Comparison of ENCODE assay signal across 8 cellular contexts in the genomic region with DNA sequence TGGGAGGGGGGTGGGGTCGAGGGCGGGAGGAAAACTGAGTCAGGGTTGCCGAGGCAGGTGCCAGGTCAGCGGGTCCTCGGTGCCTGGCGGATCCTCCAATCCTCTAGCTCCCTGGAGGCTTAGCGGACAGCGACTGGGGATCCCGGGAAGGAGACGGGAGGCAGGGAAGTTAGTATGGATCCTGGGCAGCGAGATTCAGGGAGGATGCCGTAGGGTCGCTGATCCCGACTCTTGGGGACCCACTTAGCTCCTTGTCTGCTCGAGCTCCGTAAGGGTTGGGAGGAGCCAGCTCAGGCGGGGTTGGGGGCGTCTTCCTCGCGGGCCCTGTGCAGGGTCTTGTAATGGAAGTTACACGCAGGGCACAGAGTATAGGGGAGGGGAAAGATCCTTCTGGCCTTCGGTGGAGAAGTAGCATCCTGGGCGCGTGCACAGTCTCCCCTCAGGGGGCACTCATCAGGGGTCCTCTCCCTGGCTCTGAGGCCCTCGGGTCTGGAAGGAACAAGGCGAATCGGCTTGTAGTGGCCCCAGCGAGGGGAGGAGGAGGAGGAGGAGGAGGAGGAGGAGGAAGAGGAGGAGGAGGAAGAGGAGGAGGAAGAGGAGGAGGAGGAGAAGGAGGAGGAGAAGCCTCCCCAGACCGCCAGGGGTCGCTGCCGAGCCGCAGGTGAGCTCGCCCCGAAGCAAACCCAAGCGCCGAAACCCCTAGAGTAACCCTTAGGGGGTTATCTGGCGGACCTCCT. TPM values are rescaled to one million over a fixed set of nuclear protein-coding genes. Genes with fewer than 3 reads are reported as not detected.
DNase-seq lines count a peak whose midpoint lies in the region; ATAC-seq, FAIRE-seq and TF ChIP-seq lines count a peak whose summit lies in the region.

No MANE protein-coding gene starts in this region.

- peak overlapping the region; percentile 92 for H3K4me2 ChIP-seq in KMS-11

- H3K27me3 ChIP-seq in KMS-11 (ENCODE audit: insufficient read depth, low read depth) (peaks cover 18% of the 10 kb centered on the region; the same call in 1 of the 2 replicates), adipocyte (replicated peaks; ENCODE audit: control insufficient read depth, insufficient read depth, low read length) (peaks cover 71% of the 10 kb centered on the region), small intestine (ENCODE audit: control insufficient read depth in 2 of 2, insufficient read depth in 2 of 2, low read length in 2 of 2) (peaks cover 0 to 21% of the 10 kb centered on the region in 2 donors)

- H3K79me2 ChIP-seq in KMS-11 (ENCODE audit: insufficient read depth, low read depth): no peaks in the 10 kb centered on the region

- no peak overlapping the region for H3K27ac ChIP-seq in KMS-11
- H3K27ac ChIP-seq in small intestine (ENCODE audit: low read depth in 1 of 2, low read length in 1 of 2): no peak overlapping the region

- no peaks in the 10 kb centered on the region for H3K9me3 ChIP-seq in adipocyte (ENCODE audit: control insufficient read depth, low read length)
- no peaks in the 10 kb centered on the region for H3K9me3 ChIP-seq in small intestine (ENCODE audit: control insufficient read depth, low read depth)

- peaks cover 23% of the 10 kb centered on the region for H3K4me1 Mint-ChIP-seq in T-helper 1 cell treated with Interleukin-12 subunit alpha and Interleukin-12 subunit beta and Interleukin-4 antibody, amounts not matched to agents 30 μg/mL and 1 μg/mL, for 36 hours (ENCODE audit: low read depth)

- no peaks in the 10 kb centered on the region for H3K36me3 ChIP-seq in KMS-11 (ENCODE audit: insufficient read depth)
- H3K36me3 ChIP-seq in adipocyte (ENCODE audit: control insufficient read depth, insufficient read depth, low read length, severe bottlenecking): no peaks in the 10 kb centered on the region
- no peaks in the 10 kb centered on the region for H3K36me3 ChIP-seq in small intestine (ENCODE audit: control insufficient read depth in 2 of 2, insufficient read depth in 2 of 2, low read length in 2 of 2)

- no peak overlapping the region for H3K9ac ChIP-seq in KMS-11
- H3K9ac ChIP-seq in adipocyte (ENCODE audit: low read length): no peak overlapping the region

- H3K27ac Mint-ChIP-seq in T-helper 1 cell treated with Interleukin-12 subunit alpha and Interleukin-12 subunit beta and Interleukin-4 antibody, amounts not matched to agents 30 μg/mL and 1 μg/mL, for 36 hours: no peak overlapping the region

- H4K20me1 ChIP-seq in KMS-11 (ENCODE audit: insufficient read depth): no peaks in the 10 kb centered on the region

- peaks cover 53% of the 10 kb centered on the region for H3K27me3 Mint-ChIP-seq in T-helper 1 cell treated with Interleukin-12 subunit alpha and Interleukin-12 subunit beta and Interleukin-4 antibody, amounts not matched to agents 30 μg/mL and 1 μg/mL, for 36 hours (ENCODE audit: low read depth)

- peak; percentile 86 for TF ChIP-seq CTCF in KMS-11 (conservative IDR thresholded peaks at IDR 0.05; ENCODE audit: low read depth, low read length)

- H3K36me3 Mint-ChIP-seq in T-helper 1 cell treated with Interleukin-12 subunit alpha and Interleukin-12 subunit beta and Interleukin-4 antibody, amounts not matched to agents 30 μg/mL and 1 μg/mL, for 36 hours (ENCODE audit: low read depth): no peaks in the 10 kb centered on the region

- peak overlapping the region; percentile 81 for H3K4me3 Mint-ChIP-seq in T-helper 1 cell treated with Interleukin-12 subunit alpha and Interleukin-12 subunit beta and Interleukin-4 antibody, amounts not matched to agents 30 μg/mL and 1 μg/mL, for 36 hours

- no peaks in the 10 kb centered on the region for H3K9me3 Mint-ChIP-seq in T-helper 1 cell treated with Interleukin-12 subunit alpha and Interleukin-12 subunit beta and Interleukin-4 antibody, amounts not matched to agents 30 μg/mL and 1 μg/mL, for 36 hours

- WGBS in small intestine, 3 donors: 1 to 3% (median 2%) methylated on average over 31 to 37 of the region's 37 CpGs

- no peak for ATAC-seq in HG03521 (IDR thresholded peaks at IDR 0.05; ENCODE audit: unreplicated experiment)

- peaks cover 9% of the 10 kb centered on the region for H3K4me1 ChIP-seq in KMS-11 (ENCODE audit: low read depth, poor library complexity, severe bottlenecking)
- H3K4me1 ChIP-seq in adipocyte (ENCODE audit: control insufficient read depth, insufficient read depth, low read length): no peaks in the 10 kb centered on the region
- H3K4me1 ChIP-seq in small intestine (ENCODE audit: control insufficient read depth in 2 of 2, insufficient read depth in 1 of 2, low read depth in 1 of 2, low read length in 1 of 2): peaks cover 4 to 5% of the 10 kb centered on the region in 2 donors

- H3K4me3 ChIP-seq in KMS-11 (IDR thresholded peaks at IDR 0.05; ENCODE audit: insufficient read depth, low read depth, low read length): no peak overlapping the region
- peak overlapping the region; percentile 52 for H3K4me3 ChIP-seq in adipocyte (ENCODE audit: low read length)
- no peak overlapping the region for H3K4me3 ChIP-seq in small intestine (ENCODE audit: low read depth in 1 of 2, low read length in 2 of 2)

- peak overlapping the region; percentile 59; the same call in 1 of the 2 replicates for H2AFZ ChIP-seq in KMS-11 (ENCODE audit: low read depth)

- FAIRE-seq in small intestine (lab: Jason Lieb, UNC): no peak

- DNase-seq in D341Med (ENCODE audit: low spot score) (peak; percentile 81), adipocyte (ENCODE audit: low read depth) (peak; percentile 68), hippocampal formation (lab: John Stamatoyannopoulos, UW) (peak; percentile 42 to 54), small intestine (peak; percentile 46), amniotic stem cell (lab: John Stamatoyannopoulos, UW) (no peak)

RNA-seq across cellular contexts. Expression of a gene that starts 6.4 kb away (rescaled TPM):
- 1 to 10 TPM in 1 of 3 donors, not detected in 2; 4.6 TPM for polyA plus RNA-seq in small intestine

RNA-seq across cellular contexts. Expression of a gene that starts 13.9 kb away (rescaled TPM):
- polyA plus RNA-seq in small intestine: under 1 TPM in 2 of 3 donors, not detected in 1; 0.66 to 0.81 TPM

RNA-seq across cellular contexts. Expression of a gene that starts 50.6 kb away (rescaled TPM):
- 10 to 100 TPM; 10.7 to 20.8 (median 14.1) TPM for polyA plus RNA-seq in small intestine
